8 cellular contexts compared by ENCODE assay signal in the genomic region with DNA sequence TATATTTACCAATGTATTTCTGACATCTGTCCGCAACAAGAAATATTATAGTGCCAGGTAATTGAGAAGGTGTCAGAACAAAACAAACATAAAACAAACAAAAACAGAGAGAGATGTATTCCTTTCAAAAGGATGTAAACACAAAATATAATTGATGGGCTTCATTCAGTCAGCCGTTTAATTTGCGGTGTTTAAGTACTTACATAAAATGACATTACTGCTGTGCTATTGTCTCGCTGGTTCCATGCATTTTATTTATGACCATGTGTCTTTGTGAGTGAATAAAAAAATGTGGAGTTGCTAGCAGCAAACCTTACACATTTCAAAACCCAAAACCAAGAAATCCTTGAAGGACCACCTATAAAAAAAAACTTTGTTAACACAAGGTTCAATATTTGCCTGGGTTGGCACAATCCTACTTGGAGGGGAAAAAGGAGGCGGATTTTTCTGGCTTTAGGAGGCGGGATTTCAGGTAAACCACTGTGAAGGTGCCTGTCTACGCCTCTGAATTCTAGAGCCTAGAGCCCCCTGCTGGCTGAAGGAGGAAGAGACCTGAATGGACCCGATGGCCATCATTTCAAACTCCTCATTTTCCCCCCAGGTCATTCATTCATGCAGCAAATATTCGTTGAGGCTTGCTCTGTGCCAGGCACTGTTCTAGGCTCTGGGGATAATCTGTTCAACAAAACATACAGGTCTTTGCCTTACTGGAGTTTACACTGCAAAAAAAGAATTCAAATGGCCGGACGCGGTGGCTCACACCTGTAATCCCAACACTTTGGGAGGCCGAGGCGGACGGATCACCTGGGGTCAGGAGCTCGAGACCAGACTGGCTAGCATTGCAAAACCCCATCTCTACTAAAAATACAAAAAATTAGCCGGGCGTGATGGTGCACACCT.
DNase-seq lines count a peak whose midpoint lies in the region; ATAC-seq lines count a peak whose summit lies in the region.

No MANE protein-coding gene starts in this region.

- DNase-seq in DMS53 treated with DMSO at 0.1 percent for 48 hours (lab: John Stamatoyannopoulos, UW; ENCODE audit: unreplicated experiment): peak; percentile 91
- DNase-seq in NCI-H510A (lab: John Stamatoyannopoulos, UW): peak; percentile 67
- peak; percentile 71 for DNase-seq in activated CD4-positive, alpha-beta T cell treated with anti-CD3 and anti-CD28 coated beads, Interleukin-2, amount 50 U/mL, for 1 hour
- DNase-seq in effector CD4-positive, alpha-beta T cell: peak; percentile 57
- DNase-seq in mucosa of gallbladder (ENCODE audit: low spot score): peak; percentile 73

- peaks cover 74% of the 10 kb centered on the region for H3K27me3 Mint-ChIP-seq in stimulated activated memory B cell treated with anti-CD40 and anti-IgM and Interleukin-4, amounts not matched to agents 10 μg/mL and 1 μg/mL and 100 μg/mL, for 72 hours

- ATAC-seq in HG03103 (IDR thresholded peaks at IDR 0.05; ENCODE audit: low read depth, unreplicated experiment): peak; percentile 61
- peak; percentile 65 for ATAC-seq in stimulated activated memory B cell treated with anti-CD40 and anti-IgM and Interleukin-4, amounts not matched to agents 10 μg/mL and 1 μg/mL and 100 μg/mL, for 72 hours
- ATAC-seq in GM19328 (IDR thresholded peaks at IDR 0.05; ENCODE audit: unreplicated experiment): no peak

- H3K36me3 Mint-ChIP-seq in stimulated activated memory B cell treated with anti-CD40 and anti-IgM and Interleukin-4, amounts not matched to agents 10 μg/mL and 1 μg/mL and 100 μg/mL, for 72 hours: no peaks in the 10 kb centered on the region

- peaks cover 15% of the 10 kb centered on the region for H3K4me1 Mint-ChIP-seq in stimulated activated memory B cell treated with anti-CD40 and anti-IgM and Interleukin-4, amounts not matched to agents 10 μg/mL and 1 μg/mL and 100 μg/mL, for 72 hours

- H3K4me3 Mint-ChIP-seq in stimulated activated memory B cell treated with anti-CD40 and anti-IgM and Interleukin-4, amounts not matched to agents 10 μg/mL and 1 μg/mL and 100 μg/mL, for 72 hours: no peak overlapping the region

- H3K9me3 Mint-ChIP-seq in stimulated activated memory B cell treated with anti-CD40 and anti-IgM and Interleukin-4, amounts not matched to agents 10 μg/mL and 1 μg/mL and 100 μg/mL, for 72 hours: no peaks in the 10 kb centered on the region

- H3K27ac Mint-ChIP-seq in stimulated activated memory B cell treated with anti-CD40 and anti-IgM and Interleukin-4, amounts not matched to agents 10 μg/mL and 1 μg/mL and 100 μg/mL, for 72 hours: no peak overlapping the region
